20 cellular contexts compared by ENCODE assay signal in genomic region chr20:475463-476357, GRCh38. TPM values are rescaled to one million over a fixed set of nuclear protein-coding genes. Genes with fewer than 3 reads are reported as not detected.
DNase-seq lines count a peak whose midpoint lies in the region; TF ChIP-seq lines count a peak whose summit lies in the region.
"Had no signal": no experiment of that assay in that cellular context is flagged by ENCODE, and none has a peak within 500 bp of the region (broad histone marks: within the 10 kb centered on the region; RNA-seq: fewer than 3 reads in every experiment).

No MANE protein-coding gene starts in this region.

- no peak overlapping the region for H2BK120ac ChIP-seq in mesenchymal stem cell (ENCODE audit: low read depth, low read length)

- H3K27me3 ChIP-seq in cardiac muscle cell (no peaks in the 10 kb centered on the region), left ventricle myocardium inferior (ENCODE audit: low read depth) (no peaks in the 10 kb centered on the region), ascending aorta (no peaks in the 10 kb centered on the region), mesenchymal stem cell (ENCODE audit: control insufficient read depth in 1 of 2, insufficient read depth in 1 of 2, low read length in 2 of 2) (no peaks in the 10 kb centered on the region)
- H3K27me3 ChIP-seq: BLaER1, SJCRH30 had no signal

- no peak overlapping the region for H2AK5ac ChIP-seq in mesenchymal stem cell (ENCODE audit: low read length, severe bottlenecking)

- H2AFZ ChIP-seq in mesenchymal stem cell (ENCODE audit: low read depth, low read length), result no peak overlapping the region

- H3K27ac ChIP-seq in cardiac muscle cell, result peak overlapping the region; percentile 39
- no peak overlapping the region for H3K27ac ChIP-seq in left ventricle myocardium inferior (replicated peaks)
- peak overlapping the region; percentile 26 to 39 for H3K27ac ChIP-seq in ascending aorta
- H3K27ac ChIP-seq in mesenchymal stem cell (ENCODE audit: low read length, poor library complexity, severe bottlenecking), result no peak overlapping the region
- H3K27ac ChIP-seq: BLaER1, coronary artery, SJCRH30 had no signal

- no peak overlapping the region for H3K4me2 ChIP-seq in mesenchymal stem cell (ENCODE audit: low read length, poor library complexity, severe bottlenecking)
- H3K4me2 ChIP-seq: BLaER1 had no signal

- H3K4me1 ChIP-seq in cardiac muscle cell (ENCODE audit: low read depth) (no peaks in the 10 kb centered on the region), left ventricle myocardium inferior (peaks cover 5% of the 10 kb centered on the region), ascending aorta (peaks cover 0 to 7% of the 10 kb centered on the region in 2 donors), mesenchymal stem cell (ENCODE audit: control insufficient read depth, insufficient read depth, low read depth, low read length) (no peaks in the 10 kb centered on the region)
- H3K4me1 ChIP-seq: BLaER1, SJCRH30 had no signal

- intact Hi-C loops in left ventricle myocardium inferior (cut with micrococcal nuclease) (loop anchor here (5.0 kb wide), 1 partner anchor 118 kb away; no protein-coding TSS in a partner anchor), ascending aorta (cut with DNase I) (loop anchor here (5.0 kb wide), 1 partner anchor 43 kb away; no protein-coding TSS in a partner anchor)

- no peak overlapping the region for H3K18ac ChIP-seq in mesenchymal stem cell (ENCODE audit: low read depth in 1 of 2, low read length in 2 of 2)

- no peak overlapping the region for H4K91ac ChIP-seq in mesenchymal stem cell (ENCODE audit: low read length)

- peak overlapping the region; percentile 36 for H3K9ac ChIP-seq in mesenchymal stem cell (ENCODE audit: low read length)
- H3K9ac ChIP-seq: BLaER1 had no signal

- no peak overlapping the region for H3K23ac ChIP-seq in mesenchymal stem cell (ENCODE audit: low read length in 2 of 2)

- no peak overlapping the region for H2BK5ac ChIP-seq in mesenchymal stem cell (ENCODE audit: low read depth, low read length, poor library complexity, severe bottlenecking)

- no peak overlapping the region for H2BK15ac ChIP-seq in mesenchymal stem cell (ENCODE audit: low read depth, poor library complexity, severe bottlenecking)

- 95% methylated on average over 5 of the region's 6 CpGs for WGBS in mesenchymal stem cell

- H3K14ac ChIP-seq in mesenchymal stem cell (ENCODE audit: low read length in 2 of 2), result no peak overlapping the region

- no peak overlapping the region for H4K8ac ChIP-seq in mesenchymal stem cell (ENCODE audit: low read length)

- H3K36me3 ChIP-seq in cardiac muscle cell, result peaks cover 9% of the 10 kb centered on the region
- H3K36me3 ChIP-seq in left ventricle myocardium inferior, result peaks cover 13% of the 10 kb centered on the region
- peaks cover 0 to 7% of the 10 kb centered on the region in 2 donors for H3K36me3 ChIP-seq in ascending aorta
- H3K36me3 ChIP-seq in mesenchymal stem cell (ENCODE audit: control insufficient read depth in 1 of 2, insufficient read depth in 2 of 2, low read depth in 1 of 2, low read length in 2 of 2), result peaks cover 19 to 32% of the 10 kb centered on the region in 2 experiments

- DNase-seq in cardiac muscle cell (ENCODE audit: low read depth in 1 of 2, low spot score in 1 of 2) (no peak), left ventricle myocardium inferior (no peak), ascending aorta (ENCODE audit: low spot score in 2 of 2) (no peak), mesenchymal stem cell (no peak), NCI-H2107 (lab: John Stamatoyannopoulos, UW) (no peak), NCI-H2196 (lab: John Stamatoyannopoulos, UW; ENCODE audit: unreplicated experiment) (no peak)
- no peak for DNase-seq in stimulated activated naive CD4-positive, alpha-beta T cell treated with Interleukin-2 at 50 U/mL for 16 hours (lab: John Stamatoyannopoulos, UW)
- DNase-seq: activated CD4-positive, alpha-beta T cell treated with anti-CD3 and anti-CD28 coated beads, Interleukin-2, amount 50 U/mL, for 4 hours; activated naive CD4-positive, alpha-beta T cell treated with anti-CD3 and anti-CD28 coated beads for 36 hours; DMS 273 treated with DMSO at 0.1 percent for 48 hours; effector CD8-positive, alpha-beta T cell; head of caudate nucleus; islet precursor cell; KBM-7; NCI-H1092; NCI-H1694; NCI-H510A; SJCRH30 had no signal

- no peak overlapping the region for H2BK12ac ChIP-seq in mesenchymal stem cell (ENCODE audit: low read length in 2 of 2)

- no peak for TF ChIP-seq CTCF in cardiac muscle cell (IDR thresholded peaks at IDR 0.05; ENCODE audit: low read depth, low read length)
- no peak for TF ChIP-seq CTCF in left ventricle myocardium inferior (IDR thresholded peaks at IDR 0.05; ENCODE audit: borderline replicate concordance)
- no peak for TF ChIP-seq CTCF in ascending aorta (IDR thresholded peaks at IDR 0.05)

- no peak overlapping the region for H3K4me3 ChIP-seq in cardiac muscle cell
- no peak overlapping the region for H3K4me3 ChIP-seq in left ventricle myocardium inferior
- no peak overlapping the region for H3K4me3 ChIP-seq in ascending aorta
- H3K4me3 ChIP-seq in mesenchymal stem cell (ENCODE audit: insufficient read depth in 1 of 2, low read depth in 1 of 2, low read length in 2 of 2), result no peak overlapping the region
- H3K4me3 ChIP-seq: BLaER1, coronary artery, SJCRH30 had no signal

- peaks cover 17% of the 10 kb centered on the region for H3K79me1 ChIP-seq in mesenchymal stem cell (replicated peaks; ENCODE audit: low read length, poor library complexity, severe bottlenecking)

- H3K9me3 ChIP-seq in cardiac muscle cell (ENCODE audit: low read depth) (no peaks in the 10 kb centered on the region), left ventricle myocardium inferior (replicated peaks) (no peaks in the 10 kb centered on the region), ascending aorta (no peaks in the 10 kb centered on the region), mesenchymal stem cell (ENCODE audit: control insufficient read depth, low read length) (no peaks in the 10 kb centered on the region)
- H3K9me3 ChIP-seq: SJCRH30 had no signal

- no peak overlapping the region for H3K4ac ChIP-seq in mesenchymal stem cell (ENCODE audit: low read depth in 1 of 2, low read length in 2 of 2)

RNA-seq across cellular contexts. Expression of gene TBC1D20, which starts 13.4 kb away (rescaled TPM):
- total RNA-seq in cardiac muscle cell (34.4 and 40.0 TPM in 2 replicates), left ventricle myocardium inferior (23.0 TPM), ascending aorta (32.5 TPM)
- polyA plus RNA-seq in cardiac muscle cell, result 29.0 and 31.3 TPM in 2 replicates
- 34.7 TPM for polyA plus RNA-seq in mesenchymal stem cell (2013, experiment 1 of 2)
- polyA plus RNA-seq in mesenchymal stem cell (2013, experiment 2 of 2), result 36.0 TPM

Comparison
In these comparisons a context has a peak if more than half of its experiments do, and no peak if none do; other contexts are left out.
1. H3K27ac ChIP-seq: peak in cardiac muscle cell (single experiment) and ascending aorta (2 of 2); none in left ventricle myocardium inferior (single experiment) and mesenchymal stem cell (single experiment).